ENCODE assay signal across 38 cellular contexts in genomic region chr5:41973887-41974286, GRCh38.
"Had no signal": no experiment of that assay in that cellular context is flagged by ENCODE, and none has a peak within 500 bp of the region (broad histone marks: within the 10 kb centered on the region; RNA-seq: fewer than 3 reads in every experiment).

No MANE protein-coding gene starts in this region.

- H3K27me3 Mint-ChIP-seq: activated naive CD4-positive, alpha-beta T cell treated with anti-CD3 and anti-CD28 coated beads, Interleukin-2, amount 10 ng/mL, durations not matched to agents 7 days and 5 days; activated naive CD4-positive, alpha-beta T cell treated with anti-CD3 and anti-CD28 coated beads, Interleukin-2, amount 50 U/mL, for 24 hours; activated naive CD8-positive, alpha-beta T cell treated with anti-CD3 and anti-CD28 coated beads for 36 hours had no signal

- H3K36me3 Mint-ChIP-seq: activated naive CD4-positive, alpha-beta T cell treated with anti-CD3 and anti-CD28 coated beads, Interleukin-2, amount 10 ng/mL, durations not matched to agents 7 days and 5 days; activated naive CD8-positive, alpha-beta T cell treated with anti-CD3 and anti-CD28 coated beads, Interleukin-2, amount 10 ng/mL, durations not matched to agents 7 days and 5 days; brain had no signal

- H3K4me3 Mint-ChIP-seq: activated naive CD4-positive, alpha-beta T cell treated with anti-CD3 and anti-CD28 coated beads for 36 hours; activated naive CD4-positive, alpha-beta T cell treated with anti-CD3 and anti-CD28 coated beads, Interleukin-2, amount 10 ng/mL, durations not matched to agents 7 days and 5 days; activated naive CD4-positive, alpha-beta T cell treated with anti-CD3 and anti-CD28 coated beads, Interleukin-2, amount 50 U/mL, for 24 hours; activated naive CD8-positive, alpha-beta T cell; activated naive CD8-positive, alpha-beta T cell treated with anti-CD3 and anti-CD28 coated beads for 36 hours; activated naive CD8-positive, alpha-beta T cell treated with anti-CD3 and anti-CD28 coated beads, Interleukin-2, amount 10 ng/mL, durations not matched to agents 7 days and 5 days; activated naive CD8-positive, alpha-beta T cell treated with anti-CD3 and anti-CD28 coated beads, Interleukin-2, amount 50 U/mL, for 24 hours; activated T-cell treated with anti-CD3 and anti-CD28 coated beads, Interleukin-2, amount 50 U/mL, for 4 hours; activated T-helper 1 cell treated with anti-CD3 and anti-CD28 coated beads, Interleukin-12 subunit alpha, Interleukin-12 subunit beta, Interleukin-2, Interleukin-4 antibody, amounts not matched to agents 30 ng/mL and 10 ng/mL and 1 ng/mL, durations not matched to agents 14 hours and 24 hours and 36 hours; activated T-helper 17 cell treated with anti-CD3 and anti-CD28 coated beads, Interleukin-2, amount 50 U/mL, for 72 hours; brain; central memory CD8-positive, alpha-beta T cell had no signal

- H3K36me3 ChIP-seq: adrenal gland, ascending aorta, brain microvascular endothelial cell, breast epithelium, cardiac muscle cell had no signal

- H3K4me3 ChIP-seq: adrenal gland, ascending aorta, body of pancreas, breast epithelium, cardiac muscle cell had no signal

- H3K4me1 Mint-ChIP-seq: activated naive CD4-positive, alpha-beta T cell treated with anti-CD3 and anti-CD28 coated beads, Interleukin-2, amount 10 ng/mL, durations not matched to agents 7 days and 5 days; activated naive CD4-positive, alpha-beta T cell treated with anti-CD3 and anti-CD28 coated beads, Interleukin-2, amount 50 U/mL, for 24 hours; activated naive CD8-positive, alpha-beta T cell treated with anti-CD3 and anti-CD28 coated beads for 36 hours; activated naive CD8-positive, alpha-beta T cell treated with anti-CD3 and anti-CD28 coated beads, Interleukin-2, amount 10 ng/mL, durations not matched to agents 7 days and 5 days; activated naive CD8-positive, alpha-beta T cell treated with anti-CD3 and anti-CD28 coated beads, Interleukin-2, amount 50 U/mL, for 24 hours; activated T-helper 17 cell treated with anti-CD3 and anti-CD28 coated beads, Interleukin-2, amount 50 U/mL, for 72 hours; brain; central memory CD8-positive, alpha-beta T cell had no signal

- FAIRE-seq: astrocyte, bronchial epithelial cell had no signal

- H3K4me1 ChIP-seq: adrenal gland, body of pancreas, breast epithelium had no signal

- H3K27ac Mint-ChIP-seq: activated naive CD4-positive, alpha-beta T cell treated with anti-CD3 and anti-CD28 coated beads for 36 hours; activated naive CD4-positive, alpha-beta T cell treated with anti-CD3 and anti-CD28 coated beads, Interleukin-2, amount 10 ng/mL, durations not matched to agents 7 days and 5 days; activated naive CD4-positive, alpha-beta T cell treated with anti-CD3 and anti-CD28 coated beads, Interleukin-2, amount 50 U/mL, for 72 hours; activated naive CD8-positive, alpha-beta T cell; activated naive CD8-positive, alpha-beta T cell treated with anti-CD3 and anti-CD28 coated beads for 36 hours; activated naive CD8-positive, alpha-beta T cell treated with anti-CD3 and anti-CD28 coated beads, Interleukin-2, amount 10 ng/mL, durations not matched to agents 7 days and 5 days; activated naive CD8-positive, alpha-beta T cell treated with anti-CD3 and anti-CD28 coated beads, Interleukin-2, amount 50 U/mL, for 24 hours; activated T-helper 1 cell treated with anti-CD3 and anti-CD28 coated beads, Interleukin-12 subunit alpha, Interleukin-12 subunit beta, Interleukin-2, Interleukin-4 antibody, amounts not matched to agents 30 ng/mL and 10 ng/mL and 1 ng/mL, durations not matched to agents 14 hours and 24 hours and 36 hours; activated T-helper 17 cell treated with anti-CD3 and anti-CD28 coated beads, Interleukin-2, amount 50 U/mL, for 72 hours; activated T-helper 2 cell treated with anti-CD3 and anti-CD28 coated beads, Interferon-gamma antibody, Interleukin-2, Interleukin-4, amounts not matched to agents 10 μg/mL and 5 μg/mL and 100 μg/mL, durations not matched to agents 14 hours and 24 hours and 36 hours; brain had no signal

- H3K9me3 ChIP-seq: body of pancreas had no signal

- H3K9me3 Mint-ChIP-seq: activated naive CD4-positive, alpha-beta T cell treated with anti-CD3 and anti-CD28 coated beads, Interleukin-2, amount 10 ng/mL, durations not matched to agents 7 days and 5 days; activated T-helper 2 cell treated with anti-CD3 and anti-CD28 coated beads, Interferon-gamma antibody, Interleukin-2, Interleukin-4, amounts not matched to agents 10 μg/mL and 5 μg/mL and 100 μg/mL, durations not matched to agents 14 hours and 24 hours and 36 hours had no signal

- ATAC-seq: activated naive CD4-positive, alpha-beta T cell treated with anti-CD3 and anti-CD28 coated beads, Interleukin-2, amount 50 U/mL, for 72 hours; activated naive CD8-positive, alpha-beta T cell treated with anti-CD3 and anti-CD28 coated beads, Interleukin-2, amount 50 U/mL, for 24 hours; activated T-cell treated with anti-CD3 and anti-CD28 coated beads, Interleukin-2, amount 50 U/mL, for 4 hours; activated T-helper 17 cell treated with anti-CD3 and anti-CD28 coated beads, Interleukin-2, amount 50 U/mL, for 72 hours; body of pancreas had no signal

- DNase-seq: activated effector memory CD4-positive, alpha-beta T cell treated with anti-CD3 and anti-CD28 coated beads, Interleukin-2, amount 50 U/mL, for 16 hours; activated effector memory CD4-positive, alpha-beta T cell treated with Interleukin-2 at 50 U/mL for 16 hours; activated gamma-delta T cell; activated gamma-delta T cell treated with Interleukin-2 at 50 U/mL for 16 hours; activated naive CD4-positive, alpha-beta T cell; activated naive CD4-positive, alpha-beta T cell treated with anti-CD3 and anti-CD28 coated beads for 36 hours; activated naive CD4-positive, alpha-beta T cell treated with anti-CD3 and anti-CD28 coated beads, Interleukin-2, amount 10 ng/mL, durations not matched to agents 7 days and 5 days; activated naive CD4-positive, alpha-beta T cell treated with anti-CD3 and anti-CD28 coated beads, Interleukin-2, amount 50 U/mL, for 16 hours; activated naive CD4-positive, alpha-beta T cell treated with Interleukin-2 at 50 U/mL for 16 hours; activated naive CD8-positive, alpha-beta T cell treated with anti-CD3 and anti-CD28 coated beads for 36 hours; activated naive CD8-positive, alpha-beta T cell treated with anti-CD3 and anti-CD28 coated beads, Interleukin-2, amount 10 ng/mL, durations not matched to agents 7 days and 5 days; activated naive CD8-positive, alpha-beta T cell treated with anti-CD3 and anti-CD28 coated beads, Interleukin-2, amount 50 U/mL, for 24 hours; activated T-cell treated with anti-CD3 and anti-CD28 coated beads, Interleukin-2, amount 50 U/mL, for 1 hour; activated T-cell treated with anti-CD3 and anti-CD28 coated beads, Interleukin-2, amount 50 U/mL, for 4 hours; activated T-cell treated with anti-CD3 and anti-CD28 coated beads, Interleukin-2, amount 50 U/mL, for 48 hours; adrenal gland; amniotic stem cell; amygdala; anterior cingulate cortex; aorta; body of pancreas; brain microvascular endothelial cell; caudate nucleus; central memory CD4-positive, alpha-beta T cell; cerebellar nuclear complex had no signal

- H3K27ac ChIP-seq: adrenal gland, ascending aorta, body of pancreas, brain microvascular endothelial cell, breast epithelium, cardiac muscle cell had no signal

- H3K27me3 ChIP-seq: adrenal gland, ascending aorta, body of pancreas, brain microvascular endothelial cell, breast epithelium, cardiac muscle cell had no signal
